In the genomic region with DNA sequence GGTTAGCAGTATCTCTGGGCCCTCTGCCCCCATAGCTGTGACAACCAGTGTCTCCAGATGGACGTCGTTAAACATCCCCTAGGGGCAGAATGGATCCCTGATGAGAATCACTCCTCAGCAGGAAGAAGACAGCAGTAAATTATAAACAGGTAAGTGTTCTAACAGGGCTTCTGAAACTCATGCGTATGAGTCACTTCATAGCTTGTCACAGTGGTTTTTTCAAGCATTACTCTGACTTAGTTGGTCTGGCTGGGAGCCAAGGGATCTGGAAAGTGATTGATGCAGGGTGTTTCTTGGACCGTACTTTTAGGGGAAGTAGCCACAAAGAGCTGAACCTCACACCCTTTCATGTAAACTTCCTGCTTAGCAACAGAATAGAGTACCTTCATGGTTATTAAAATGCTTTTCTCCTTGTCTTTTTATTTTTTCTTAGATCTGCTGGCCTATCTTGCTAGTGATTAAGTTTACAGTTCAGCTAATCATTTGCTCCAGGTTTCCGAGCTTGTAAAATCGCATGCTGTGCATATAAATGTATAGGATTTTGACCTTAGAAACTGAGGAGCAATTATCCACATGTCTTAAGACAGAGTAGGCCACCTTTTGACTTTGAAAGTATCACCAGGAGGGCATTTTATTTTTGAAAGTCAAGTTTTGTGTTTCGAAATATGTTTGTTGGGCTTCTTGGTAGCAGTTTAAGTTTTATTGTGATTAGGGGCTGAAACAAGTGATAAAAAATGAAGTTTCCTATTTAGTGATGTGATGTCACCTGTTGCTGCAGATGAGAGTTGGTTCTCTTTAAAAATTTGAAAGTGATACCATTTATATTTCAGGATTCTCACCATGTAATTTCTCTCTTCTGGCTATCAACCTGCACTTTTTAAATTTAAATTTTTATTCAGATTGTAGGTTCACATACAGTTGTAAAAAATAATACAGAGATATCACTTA, we compare ENCODE assay signal across 1 cellular context.
TF ChIP-seq lines count a peak whose summit lies in the region.

No MANE protein-coding gene starts in this region.

TF ChIP-seq in HEK293, 187 proteins besides CTCF, POLR2A, EP300 and RAD21 (continued from another document and continues in another):
- TF ChIP-seq REST (tag by site-specific recombination; IDR thresholded peaks at IDR 0.05) = peak; percentile 40; the same call in 1 of the 2 replicates
- peak; percentile 78; the same call in 1 of the 2 replicates for TF ChIP-seq ZSCAN23 (tag by site-specific recombination; IDR thresholded peaks at IDR 0.05)
- TF ChIP-seq MZF1 (tag by site-specific recombination; IDR thresholded peaks at IDR 0.05; ENCODE audit: borderline replicate concordance) = peak; percentile 84; the same call in 1 of the 2 replicates
- peak; percentile 7; the same call in 1 of the 2 replicates for TF ChIP-seq ZNF596 (tag by site-specific recombination; IDR thresholded peaks at IDR 0.05)
- TF ChIP-seq ZXDB (tag by site-specific recombination; IDR thresholded peaks at IDR 0.05) = peak; percentile 95
- peak; percentile 89 for TF ChIP-seq ZBTB44 (tag by site-specific recombination; IDR thresholded peaks at IDR 0.05)
- peak; percentile 86; the same call in 1 of the 2 replicates for TF ChIP-seq ZNF2 (tag by site-specific recombination; IDR thresholded peaks at IDR 0.05)
- peak; percentile 9; the same call in 1 of the 2 replicates for TF ChIP-seq BCL11B (tag by site-specific recombination; IDR thresholded peaks at IDR 0.05; ENCODE audit: low read depth)
- peak; percentile 71; the same call in 1 of the 2 replicates for TF ChIP-seq MEIS1 (CRISPR knock-in tag; IDR thresholded peaks at IDR 0.05; ENCODE audit: borderline replicate concordance)
- no peak for TF ChIP-seq ZNF132 (tag by site-specific recombination; IDR thresholded peaks at IDR 0.05; ENCODE audit: borderline replicate concordance)
- peak; percentile 52; the same call in 1 of the 2 replicates for TF ChIP-seq KLF7 (tag by site-specific recombination; IDR thresholded peaks at IDR 0.05; ENCODE audit: borderline replicate concordance)
- TF ChIP-seq ZNF362 (tag by site-specific recombination; IDR thresholded peaks at IDR 0.05) = peak; percentile 95
- TF ChIP-seq, protein P1, sequence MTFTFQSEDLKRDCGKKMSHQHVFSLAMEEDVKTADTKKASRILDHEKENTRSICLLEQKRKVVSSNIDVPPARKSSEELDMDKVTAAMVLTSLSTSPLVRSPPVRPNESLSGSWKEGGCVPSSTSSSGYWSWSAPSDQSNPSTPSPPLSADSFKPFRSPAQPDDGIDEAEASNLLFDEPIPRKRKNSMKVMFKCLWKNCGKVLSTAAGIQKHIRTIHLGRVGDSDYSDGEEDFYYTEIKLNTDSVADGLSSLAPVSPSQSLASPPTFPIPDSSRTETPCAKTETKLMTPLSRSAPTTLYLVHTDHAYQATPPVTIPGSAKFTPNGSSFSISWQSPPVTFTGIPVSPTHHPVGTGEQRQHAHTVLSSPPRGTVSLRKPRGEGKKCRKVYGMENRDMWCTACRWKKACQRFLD (tag by site-specific recombination; IDR thresholded peaks at IDR 0.05) = no peak
- peak; percentile 82 for TF ChIP-seq ZNF10 (tag by site-specific recombination; IDR thresholded peaks at IDR 0.05)
- TF ChIP-seq ZNF302 (tag by site-specific recombination; IDR thresholded peaks at IDR 0.05; ENCODE audit: low read depth) = no peak
- TF ChIP-seq, protein P2, sequence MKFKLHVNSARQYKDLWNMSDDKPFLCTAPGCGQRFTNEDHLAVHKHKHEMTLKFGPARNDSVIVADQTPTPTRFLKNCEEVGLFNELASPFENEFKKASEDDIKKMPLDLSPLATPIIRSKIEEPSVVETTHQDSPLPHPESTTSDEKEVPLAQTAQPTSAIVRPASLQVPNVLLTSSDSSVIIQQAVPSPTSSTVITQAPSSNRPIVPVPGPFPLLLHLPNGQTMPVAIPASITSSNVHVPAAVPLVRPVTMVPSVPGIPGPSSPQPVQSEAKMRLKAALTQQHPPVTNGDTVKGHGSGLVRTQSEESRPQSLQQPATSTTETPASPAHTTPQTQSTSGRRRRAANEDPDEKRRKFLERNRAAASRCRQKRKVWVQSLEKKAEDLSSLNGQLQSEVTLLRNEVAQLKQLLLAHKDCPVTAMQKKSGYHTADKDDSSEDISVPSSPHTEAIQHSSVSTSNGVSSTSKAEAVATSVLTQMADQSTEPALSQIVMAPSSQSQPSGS (tag by site-specific recombination; IDR thresholded peaks at IDR 0.05; ENCODE audit: low read depth) = peak; percentile 22; the same call in 1 of the 2 replicates
- peak; percentile 98 for TF ChIP-seq TSHZ1 (tag by site-specific recombination; IDR thresholded peaks at IDR 0.05; ENCODE audit: borderline replicate concordance)
- peak; percentile 76 for TF ChIP-seq ZBTB8A (tag by site-specific recombination; IDR thresholded peaks at IDR 0.05)
- peak; percentile 17; the same call in 1 of the 2 replicates for TF ChIP-seq GLI2 (tag by site-specific recombination; IDR thresholded peaks at IDR 0.05; ENCODE audit: borderline replicate concordance, low read depth)
- TF ChIP-seq TRIM28 (IDR thresholded peaks at IDR 0.05; ENCODE audit: borderline replicate concordance, low read length) = no peak; the same call in 1 of the 2 replicates
- TF ChIP-seq KLF17 (tag by site-specific recombination; IDR thresholded peaks at IDR 0.05) = peak; percentile 79; the same call in 1 of the 2 replicates
- no peak; the same call in 1 of the 2 replicates for TF ChIP-seq SP2 (tag by site-specific recombination; IDR thresholded peaks at IDR 0.05)
- TF ChIP-seq ZBTB20 (tag by site-specific recombination; IDR thresholded peaks at IDR 0.05) = peak; percentile 60
- TF ChIP-seq SP7 (tag by site-specific recombination; IDR thresholded peaks at IDR 0.05) = peak; percentile 98
- peak; percentile 96 for TF ChIP-seq ZNF366 (tag by site-specific recombination; conservative IDR thresholded peaks at IDR 0.05)
- TF ChIP-seq KLF1 (tag by site-specific recombination; IDR thresholded peaks at IDR 0.05) = peak; percentile 69
- TF ChIP-seq ZFP37 (tag by site-specific recombination; IDR thresholded peaks at IDR 0.05) = peak; percentile 29; the same call in 1 of the 2 replicates
- no peak for TF ChIP-seq ZNF830 (tag by site-specific recombination; IDR thresholded peaks at IDR 0.05; ENCODE audit: low read depth)
- TF ChIP-seq, protein P3, sequence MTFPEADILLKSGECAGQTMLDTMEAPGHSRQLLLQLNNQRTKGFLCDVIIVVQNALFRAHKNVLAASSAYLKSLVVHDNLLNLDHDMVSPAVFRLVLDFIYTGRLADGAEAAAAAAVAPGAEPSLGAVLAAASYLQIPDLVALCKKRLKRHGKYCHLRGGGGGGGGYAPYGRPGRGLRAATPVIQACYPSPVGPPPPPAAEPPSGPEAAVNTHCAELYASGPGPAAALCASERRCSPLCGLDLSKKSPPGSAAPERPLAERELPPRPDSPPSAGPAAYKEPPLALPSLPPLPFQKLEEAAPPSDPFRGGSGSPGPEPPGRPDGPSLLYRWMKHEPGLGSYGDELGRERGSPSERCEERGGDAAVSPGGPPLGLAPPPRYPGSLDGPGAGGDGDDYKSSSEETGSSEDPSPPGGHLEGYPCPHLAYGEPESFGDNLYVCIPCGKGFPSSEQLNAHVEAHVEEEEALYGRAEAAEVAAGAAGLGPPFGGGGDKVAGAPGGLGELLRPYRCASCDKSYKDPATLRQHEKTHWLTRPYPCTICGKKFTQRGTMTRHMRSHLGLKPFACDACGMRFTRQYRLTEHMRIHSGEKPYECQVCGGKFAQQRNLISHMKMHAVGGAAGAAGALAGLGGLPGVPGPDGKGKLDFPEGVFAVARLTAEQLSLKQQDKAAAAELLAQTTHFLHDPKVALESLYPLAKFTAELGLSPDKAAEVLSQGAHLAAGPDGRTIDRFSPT (tag by site-specific recombination; IDR thresholded peaks at IDR 0.05) = peak; percentile 94
- peak; percentile 89 for TF ChIP-seq BCL11A (tag by site-specific recombination; IDR thresholded peaks at IDR 0.05; ENCODE audit: low read depth)
- peak; percentile 57; the same call in 1 of the 2 replicates for TF ChIP-seq ZSCAN16 (tag by site-specific recombination; IDR thresholded peaks at IDR 0.05)
- TF ChIP-seq PRDM1 (tag by site-specific recombination; IDR thresholded peaks at IDR 0.05) = peak; percentile 50
- peak; percentile 24; the same call in 1 of the 2 replicates for TF ChIP-seq ZNF549 (tag by site-specific recombination; IDR thresholded peaks at IDR 0.05)
- peak; percentile 93 for TF ChIP-seq SCRT1 (tag by site-specific recombination; IDR thresholded peaks at IDR 0.05; ENCODE audit: borderline replicate concordance)
- TF ChIP-seq ZBTB48 (tag by site-specific recombination; IDR thresholded peaks at IDR 0.05) = peak; percentile 98
